Comparison of ENCODE assay signal across 8 cellular contexts in genomic region chr17:18225562-18226283, GRCh38. TPM values are rescaled to one million over a fixed set of nuclear protein-coding genes. Genes with fewer than 3 reads are reported as not detected.
DNase-seq lines count a peak whose midpoint lies in the region; ATAC-seq, FAIRE-seq and TF ChIP-seq lines count a peak whose summit lies in the region.

Gene LLGL1 (plus strand): TSS chr17:18225635. CDS start chr17:18225683, 48 bp downstream.

- H3K4me2 ChIP-seq in K562 (ENCODE audit: insufficient read depth, low read length) = peak within 1 kb of the TSS; percentile 85

- H3K36me3 ChIP-seq in CD4-positive, CD25-positive, alpha-beta regulatory T cell (ENCODE audit: control insufficient read depth, insufficient read depth, low read length) = no peaks in the 10 kb centered on the region
- H3K36me3 ChIP-seq in K562 (ENCODE audit: control insufficient read depth, insufficient read depth, low read length) = no peaks in the 10 kb centered on the region
- H3K36me3 ChIP-seq in left lung = no peaks in the 10 kb centered on the region
- no peaks in the 10 kb centered on the region for H3K36me3 ChIP-seq in stomach smooth muscle (ENCODE audit: control insufficient read depth in 2 of 2, insufficient read depth in 2 of 2, low read length in 2 of 2)

- TF ChIP-seq POLR2A in K562 (conservative IDR thresholded peaks at IDR 0.05) = no peak

- in situ Hi-C loops in K562 (cut with MboI) = no loop called here

- H3K4me3 ChIP-seq in CD4-positive, CD25-positive, alpha-beta regulatory T cell (ENCODE audit: low read depth, low read length) = peak within 1 kb of the TSS; percentile 82
- H3K4me3 ChIP-seq in LNCaP clone FGC (ENCODE audit: low read depth, low read length) (peak within 1 kb of the TSS; percentile 67), K562 (peak within 1 kb of the TSS; percentile 65), left lung (peak within 1 kb of the TSS; percentile 56 to 59), stomach smooth muscle (ENCODE audit: low read length in 2 of 2) (peak within 1 kb of the TSS; percentile 84)

- peaks cover 18% of the 10 kb centered on the region for H3K4me1 ChIP-seq in CD4-positive, CD25-positive, alpha-beta regulatory T cell (ENCODE audit: control insufficient read depth, insufficient read depth, low read length, poor library complexity, severe bottlenecking)
- H3K4me1 ChIP-seq in K562 (replicated peaks in 1 of 2; ENCODE audit: control insufficient read depth in 2 of 2, insufficient read depth in 2 of 2, low read length in 2 of 2) = peaks cover 4 to 39% of the 10 kb centered on the region in 2 experiments; a peak in 3 of 5 replicates
- peaks cover 7 to 22% of the 10 kb centered on the region in 2 donors for H3K4me1 ChIP-seq in left lung
- peaks cover 23% of the 10 kb centered on the region for H3K4me1 ChIP-seq in stomach smooth muscle (ENCODE audit: control insufficient read depth, insufficient read depth, low read length)

- TF ChIP-seq CTCF in LNCaP clone FGC (IDR thresholded peaks at IDR 0.05; ENCODE audit: control insufficient read depth, extremely low read depth, insufficient read depth) (no peak), K562 (IDR thresholded peaks at IDR 0.05 in 2 of 3, conservative IDR thresholded peaks at IDR 0.05 in 1 of 3; ENCODE audit: insufficient read depth in 2 of 3, low read depth in 1 of 3, low read length in 3 of 3) (no peak), left lung (IDR thresholded peaks at IDR 0.05) (no peak)

- H2AFZ ChIP-seq in K562 (ENCODE audit: low read depth, low read length) = peak within 1 kb of the TSS; percentile 98

- ATAC-seq in CD4-positive, CD25-positive, alpha-beta regulatory T cell (ENCODE audit: low read depth in 2 of 2) = no peak
- peak; percentile 7 for ATAC-seq in GM19463 (IDR thresholded peaks at IDR 0.05; ENCODE audit: unreplicated experiment)
- ATAC-seq in K562 = peak; percentile 35
- peak; percentile 7 for ATAC-seq in left lung
- no peak for ATAC-seq in HG02938 (IDR thresholded peaks at IDR 0.05; ENCODE audit: unreplicated experiment)

- no peaks in the 10 kb centered on the region for H3K27me3 Mint-ChIP-seq in CD4-positive, CD25-positive, alpha-beta regulatory T cell

- H3K36me3 Mint-ChIP-seq in CD4-positive, CD25-positive, alpha-beta regulatory T cell = no peaks in the 10 kb centered on the region

- FAIRE-seq in K562 (lab: Jason Lieb, UNC) = peak; percentile 70

- peak in 2 of 3 donors; percentile 9 to 18 for DNase-seq in CD4-positive, CD25-positive, alpha-beta regulatory T cell
- DNase-seq in LNCaP clone FGC (ENCODE audit: low read depth) (no peak), K562 (ENCODE audit: extremely low read depth in 1 of 4, low spot score in 3 of 4) (peak; percentile 31 to 71 (median 52)), left lung (no peak), NCI-H345 (lab: John Stamatoyannopoulos, UW) (no peak)

- BruUV-seq in K562 (replicated peaks; lab: Mats Ljungman, UMichigan) = no TSS peak

- no peak for TF ChIP-seq RAD21 in K562 (CRISPR knock-in tag; conservative IDR thresholded peaks at IDR 0.05 in 1 of 2, IDR thresholded peaks at IDR 0.05 in 1 of 2)

- peak within 1 kb of the TSS; percentile 84 to 98 (median 94) for H3K4me3 Mint-ChIP-seq in CD4-positive, CD25-positive, alpha-beta regulatory T cell

- intact Hi-C loops in K562 (cut with micrococcal nuclease) (no loop called here), left lung (cut with DNase I) (no loop called here)

- peaks cover 0 to 42% (median 16%) of the 10 kb centered on the region in 4 donors for H3K4me1 Mint-ChIP-seq in CD4-positive, CD25-positive, alpha-beta regulatory T cell

- no peak within 1 kb of the TSS for H3K27ac ChIP-seq in CD4-positive, CD25-positive, alpha-beta regulatory T cell (ENCODE audit: insufficient read depth, low read length, poor library complexity, severe bottlenecking)
- peak within 1 kb of the TSS; percentile 48; the same call in 2 of the 3 replicates for H3K27ac ChIP-seq in K562 (ENCODE audit: extremely low read depth, low read depth, low read length)
- H3K27ac ChIP-seq in left lung = peak within 1 kb of the TSS in 1 of 2 donors; percentile 23
- H3K27ac ChIP-seq in stomach smooth muscle (ENCODE audit: low read length) = no peak within 1 kb of the TSS

- no peaks in the 10 kb centered on the region for H3K9me3 ChIP-seq in CD4-positive, CD25-positive, alpha-beta regulatory T cell (ENCODE audit: control insufficient read depth in 2 of 2, low read length in 2 of 2)
- H3K9me3 ChIP-seq in K562 (replicated peaks; ENCODE audit: control insufficient read depth, insufficient read depth, low read depth, low read length) = no peaks in the 10 kb centered on the region
- no peaks in the 10 kb centered on the region for H3K9me3 ChIP-seq in left lung
- H3K9me3 ChIP-seq in stomach smooth muscle (ENCODE audit: control insufficient read depth in 2 of 2, low read length in 2 of 2) = no peaks in the 10 kb centered on the region

- POLR2A ChIA-PET in K562 (lab: Yijun Ruan, JAX) = no interaction called here

- H3K9ac ChIP-seq in K562 (ENCODE audit: insufficient read depth in 1 of 2, low read depth in 2 of 2, low read length in 2 of 2) (peak within 1 kb of the TSS; percentile 73 to 92), stomach smooth muscle (ENCODE audit: low read length in 2 of 2) (peak within 1 kb of the TSS; percentile 80 to 89)

- no peaks in the 10 kb centered on the region for H3K27me3 ChIP-seq in CD4-positive, CD25-positive, alpha-beta regulatory T cell (ENCODE audit: control insufficient read depth, insufficient read depth, low read length)
- H3K27me3 ChIP-seq in K562 (ENCODE audit: control insufficient read depth in 2 of 2, insufficient read depth in 2 of 2, low read length in 2 of 2) = no peaks in the 10 kb centered on the region
- H3K27me3 ChIP-seq in left lung = no peaks in the 10 kb centered on the region
- H3K27me3 ChIP-seq in stomach smooth muscle (ENCODE audit: control insufficient read depth in 1 of 2, insufficient read depth in 2 of 2, low read length in 2 of 2) = no peaks in the 10 kb centered on the region

- H3K9me1 ChIP-seq in K562 (ENCODE audit: control insufficient read depth, insufficient read depth, low read length) = peaks cover 3% of the 10 kb centered on the region

- peak within 1 kb of the TSS; percentile 14 to 98 (median 96) for H3K27ac Mint-ChIP-seq in CD4-positive, CD25-positive, alpha-beta regulatory T cell

- no peaks in the 10 kb centered on the region for H4K20me1 ChIP-seq in K562 (replicated peaks; ENCODE audit: control insufficient read depth, insufficient read depth, low read length)

- no peak for TF ChIP-seq EP300 in K562 (IDR thresholded peaks at IDR 0.05; ENCODE audit: low read length)

- H3K79me2 ChIP-seq in K562 (ENCODE audit: control insufficient read depth, insufficient read depth, low read length) = peaks cover 8% of the 10 kb centered on the region; the same call in 2 of the 3 replicates

- CTCF ChIA-PET in K562 (lab: Yijun Ruan, JAX; ENCODE audit: low intra/inter-chr PET ratio) = no interaction called here

- WGBS in K562 (ENCODE audit: insufficient coverage, low coverage, missing lambda C conversion rate) = 0% methylated on average over 9 of the region's 76 CpGs

- peaks cover 0 to 2% (median 0%) of the 10 kb centered on the region in 7 donors for H3K9me3 Mint-ChIP-seq in CD4-positive, CD25-positive, alpha-beta regulatory T cell

TF ChIP-seq in K562, 482 proteins besides CTCF, POLR2A, EP300 and RAD21 (continues in another document):
- TF ChIP-seq FOSL1 (tag; conservative IDR thresholded peaks at IDR 0.05) (0 out of 2 replicates have a peak, but pooled peaks have one; percentile 24), TGIF2 (CRISPR knock-in tag; IDR thresholded peaks at IDR 0.05) (no peak), NKRF (IDR thresholded peaks at IDR 0.05; ENCODE audit: borderline replicate concordance) (peak; percentile 37; the same call in 1 of the 2 replicates), NR2F6 (CRISPR knock-in tag; IDR thresholded peaks at IDR 0.05) (no peak)

RNA-seq across cellular contexts. Expression of gene LLGL1, which starts in this region (rescaled TPM):
- 16.6 TPM for total RNA-seq in CD4-positive, CD25-positive, alpha-beta regulatory T cell
- polyA plus RNA-seq in CD4-positive, CD25-positive, alpha-beta regulatory T cell = 1 to 10 TPM; 1.0 to 2.2 (median 1.6) TPM
- total RNA-seq in K562 (2011; cell fraction: chromatin; rRNA removed; ENCODE audit: low replicate concordance) = 9.5 and 31.3 TPM in 2 replicates
- total RNA-seq in K562 (2011; cell fraction: nucleolus; rRNA removed) = 21.2 and 23.6 TPM in 2 replicates
- total RNA-seq in K562 (2011; cell fraction: nucleoplasm; rRNA removed) = 13.2 and 14.3 TPM in 2 replicates
- total RNA-seq in K562 (2014; rRNA removed) (8.2 and 11.3 TPM in 2 replicates), K562 (2014; rRNA removed; fragmentation: Illumina TruSeq; extraction: Trizol) (1.4 and 1.7 TPM in 2 replicates), K562 (2015; rRNA removed; fragmentation: Illumina TruSeq; extraction: Trizol) (4.0 and 4.2 TPM in 2 replicates), K562 (2021) (12.4 and 12.9 TPM in 2 replicates), left lung (10 to 100 TPM; 14.4 to 17.8 TPM)
- polyA plus RNA-seq in K562 (2011; rRNA removed) (6.4 and 9.2 TPM in 2 replicates), K562 (2014; fragmentation: Illumina TruSeq; extraction: Trizol) (3.7 and 8.4 TPM in 2 replicates), K562 (2014; fragmentation: Nextera tagmentation; extraction: Ambion mirVana) (under 1 TPM in 1 of 2 experiments, not detected in 1; 0.11 TPM), K562 (2014; rRNA removed) (10.7 and 11.9 TPM in 2 replicates)
- 9.5 and 22.7 TPM in 2 replicates for polyA plus RNA-seq in K562 (2011; cell fraction: cytosol; rRNA removed)
- 16.1 and 20.2 TPM in 2 replicates for polyA plus RNA-seq in K562 (2011; cell fraction: nucleus; rRNA removed)
- polyA plus RNA-seq in K562 (2012) = 7.3 and 10.7 TPM in 2 replicates
- polyA minus RNA-seq in K562 (2011; rRNA and poly(A)+ RNA removed) = 2.5 and 5.3 TPM in 2 replicates
- polyA minus RNA-seq in K562 (2011; cell fraction: cytosol; rRNA and poly(A)+ RNA removed) = 8.2 and 8.6 TPM in 2 replicates
- polyA minus RNA-seq in K562 (2011; cell fraction: nucleus; rRNA and poly(A)+ RNA removed) = 5.5 and 6.7 TPM in 2 replicates

Comparison
In these comparisons a context has a peak if more than half of its experiments do, and no peak if none do; other contexts are left out.
1. ATAC-seq: peak in GM19463 (single experiment), K562 (single experiment) and left lung (single experiment); none in CD4-positive, CD25-positive, alpha-beta regulatory T cell (0 of 2) and HG02938 (single experiment).
2. DNase-seq: peak in CD4-positive, CD25-positive, alpha-beta regulatory T cell (2 of 3) and K562 (4 of 4); none in LNCaP clone FGC (single experiment), left lung (0 of 2) and NCI-H345 (single experiment).
3. Peak in every context shown above with its lines, with median percentiles within 50 percentile points of each other: H3K4me3 ChIP-seq.